In the genomic region with DNA sequence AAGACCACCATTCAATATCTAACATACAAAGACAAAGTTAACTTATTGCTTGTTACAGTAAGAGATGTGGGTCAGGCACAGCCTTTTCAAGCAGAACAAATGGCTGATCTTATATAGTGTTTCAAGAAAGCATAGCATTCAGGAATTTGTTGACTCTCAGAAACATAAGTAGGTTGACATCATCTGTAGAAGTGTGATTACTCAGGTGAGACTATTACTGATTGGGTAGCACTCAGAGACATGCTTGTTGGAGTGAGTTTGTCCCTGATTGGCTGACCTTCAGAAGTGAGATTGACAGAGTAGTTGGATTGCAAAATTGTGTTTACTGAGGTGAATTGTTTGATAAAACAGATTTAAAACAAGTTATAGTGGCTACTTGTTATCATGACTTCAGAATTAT, we compare ENCODE assay signal across 24 cellular contexts.
"Had no signal": no experiment of that assay in that cellular context is flagged by ENCODE, and none has a peak within 500 bp of the region (broad histone marks: within the 10 kb centered on the region; RNA-seq: fewer than 3 reads in every experiment).

No MANE protein-coding gene starts in this region.

- H3K27ac Mint-ChIP-seq: effector memory CD8-positive, alpha-beta T cell; naive thymus-derived CD4-positive, alpha-beta T cell; nephron progenitor cell; stimulated activated naive B cell treated with anti-CD40 and anti-IgM and Interleukin-4, amounts not matched to agents 10 μg/mL and 1 μg/mL and 100 μg/mL, for 72 hours; stimulated activated naive CD8-positive, alpha-beta T cell treated with anti-CD3 and anti-CD28 coated beads, Interleukin-15, Interleukin-2, amounts not matched to agents 100 ng/mL and 50 ng/mL, for 24 hours had no signal

- H3K9me3 Mint-ChIP-seq: effector memory CD8-positive, alpha-beta T cell; stimulated activated naive B cell treated with anti-CD40 and anti-IgM and Interleukin-4, amounts not matched to agents 10 μg/mL and 1 μg/mL and 100 μg/mL, for 72 hours; stimulated activated naive CD8-positive, alpha-beta T cell treated with anti-CD3 and anti-CD28 coated beads, Interleukin-15, Interleukin-2, amounts not matched to agents 100 ng/mL and 50 ng/mL, for 24 hours had no signal

- H3K36me3 ChIP-seq: prostate gland, spleen, thoracic aorta, tibial nerve, upper lobe of left lung, uterus had no signal

- FAIRE-seq: endometrium, frontal cortex, keratinocyte had no signal

- H3K9me3 ChIP-seq: prostate gland, spleen, thoracic aorta, tibial nerve, upper lobe of left lung, uterus had no signal

- H3K27me3 ChIP-seq: spleen, tibial nerve, upper lobe of left lung, uterus had no signal

- H3K36me3 Mint-ChIP-seq: naive thymus-derived CD4-positive, alpha-beta T cell; stimulated activated naive B cell treated with anti-CD40 and anti-IgM and Interleukin-4, amounts not matched to agents 10 μg/mL and 1 μg/mL and 100 μg/mL, for 72 hours had no signal

- ATAC-seq: effector memory CD8-positive, alpha-beta T cell; left cardiac atrium; naive thymus-derived CD4-positive, alpha-beta T cell; right cardiac atrium; stimulated activated naive B cell treated with anti-CD40 and anti-IgM and Interleukin-4, amounts not matched to agents 10 μg/mL and 1 μg/mL and 100 μg/mL, for 72 hours had no signal

- H3K4me1 ChIP-seq: prostate gland, spleen, upper lobe of left lung, uterus had no signal

- DNase-seq: cerebellar nuclear complex; cortex of kidney; effector memory CD8-positive, alpha-beta T cell; hypothalamus; left cardiac atrium; mesenchymal stem cell; midbrain; naive thymus-derived CD4-positive, alpha-beta T cell; nephron progenitor cell; nucleus accumbens; right cardiac atrium; spleen; stimulated activated CD4-positive, alpha-beta T cell treated with anti-CD3 and anti-CD28 coated beads, Interleukin-4, amount 100 ng/mL, for 4 hours; stimulated activated naive B cell treated with anti-CD40 and anti-IgM and Interleukin-4, amounts not matched to agents 10 μg/mL and 1 μg/mL and 100 μg/mL, for 72 hours; upper lobe of left lung; uterus had no signal

- H3K4me3 ChIP-seq: prostate gland, skin epidermis, spleen, thoracic aorta, tibial nerve, upper lobe of left lung, uterus had no signal

- H3K4me1 Mint-ChIP-seq: naive thymus-derived CD4-positive, alpha-beta T cell; nephron progenitor cell; stimulated activated naive B cell treated with anti-CD40 and anti-IgM and Interleukin-4, amounts not matched to agents 10 μg/mL and 1 μg/mL and 100 μg/mL, for 72 hours had no signal

- H3K27ac ChIP-seq: prostate gland, skin epidermis, spleen, thoracic aorta, tibial nerve, upper lobe of left lung, uterus had no signal

- H3K4me3 Mint-ChIP-seq: effector memory CD8-positive, alpha-beta T cell; naive thymus-derived CD4-positive, alpha-beta T cell; nephron progenitor cell; stimulated activated naive B cell treated with anti-CD40 and anti-IgM and Interleukin-4, amounts not matched to agents 10 μg/mL and 1 μg/mL and 100 μg/mL, for 72 hours; stimulated activated naive CD8-positive, alpha-beta T cell treated with anti-CD3 and anti-CD28 coated beads, Interleukin-15, Interleukin-2, amounts not matched to agents 100 ng/mL and 50 ng/mL, for 24 hours had no signal
